ENCODE assay signal across 8 cellular contexts in the genomic region with DNA sequence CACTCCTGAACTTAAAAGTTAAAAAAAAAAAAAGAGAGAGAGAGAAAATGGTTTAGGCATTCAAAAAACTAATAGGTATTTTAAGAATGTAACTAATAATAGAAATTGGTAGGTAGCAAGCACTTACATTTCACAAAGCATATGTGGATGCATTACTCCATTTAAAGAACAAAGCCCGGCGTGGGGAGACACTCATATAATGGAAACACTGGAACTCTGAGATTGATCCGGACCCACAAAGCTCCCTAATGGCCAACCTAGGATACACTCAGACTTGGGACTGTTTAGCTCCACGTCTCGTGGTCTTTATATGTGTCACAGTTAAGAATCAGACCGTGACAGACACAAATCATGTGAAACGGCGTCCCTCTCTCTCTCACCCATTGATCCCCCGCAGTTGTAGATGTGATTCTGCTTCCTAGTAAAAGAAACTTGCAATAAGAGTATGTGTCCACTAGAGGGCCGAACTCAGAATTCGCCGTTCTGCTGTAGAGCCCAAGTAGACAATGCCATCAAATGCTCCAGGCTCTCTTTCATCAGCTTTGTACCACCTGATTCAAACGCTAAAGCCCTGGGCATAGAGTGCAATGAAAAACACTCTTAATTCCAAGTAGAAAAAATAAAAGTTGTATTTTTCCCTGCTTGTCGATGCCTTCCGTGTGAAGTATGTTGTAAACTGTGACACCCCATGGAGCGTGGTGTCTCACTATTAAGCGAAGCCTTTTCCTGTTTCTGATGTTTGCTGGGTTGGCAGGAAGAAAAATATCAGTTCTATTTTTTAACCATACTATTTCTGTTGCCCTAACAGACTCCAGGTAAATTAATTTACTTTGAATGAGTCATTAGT.
A peak's percentile ranks its signal among the peaks of the same experiment; 100 is the strongest.
DNase-seq lines count a peak whose midpoint lies in the region; ATAC-seq and TF ChIP-seq lines count a peak whose summit lies in the region.

No MANE protein-coding gene starts in this region.

- H3K36me3 Mint-ChIP-seq in activated CD8-positive, alpha-beta T cell treated with anti-CD3 and anti-CD28 coated beads for 36 hours (ENCODE audit: low read depth) = no peaks in the 10 kb centered on the region

- intact Hi-C loops in activated CD8-positive, alpha-beta T cell treated with anti-CD3 and anti-CD28 coated beads for 36 hours (cut with micrococcal nuclease) = no loop called here
- intact Hi-C loops in posterior cingulate gyrus (cut with DNase I) = no loop called here

- no peak overlapping the region for H3K27ac Mint-ChIP-seq in activated CD8-positive, alpha-beta T cell treated with anti-CD3 and anti-CD28 coated beads for 36 hours

- H3K27me3 Mint-ChIP-seq in activated CD8-positive, alpha-beta T cell treated with anti-CD3 and anti-CD28 coated beads for 36 hours = peaks cover 1% of the 10 kb centered on the region

- CTCF ChIA-PET in activated CD8-positive, alpha-beta T cell treated with anti-CD3 and anti-CD28 coated beads for 36 hours (lab: Charles Lee) = interaction anchor here (0.8 to 1.2 kb wide), 4 partner anchors 16 to 1049 kb away, joined by 3 read pairs; no protein-coding TSS in a partner anchor

- H3K4me3 Mint-ChIP-seq in activated CD8-positive, alpha-beta T cell treated with anti-CD3 and anti-CD28 coated beads for 36 hours = no peak overlapping the region

- H3K9me3 ChIP-seq in cardiac muscle cell (ENCODE audit: low read depth) = no peaks in the 10 kb centered on the region

- H3K9me3 Mint-ChIP-seq in activated CD8-positive, alpha-beta T cell treated with anti-CD3 and anti-CD28 coated beads for 36 hours = no peaks in the 10 kb centered on the region

- ATAC-seq in HG03139 (IDR thresholded peaks at IDR 0.05; ENCODE audit: unreplicated experiment) = peak; percentile 93
- peak; percentile 82 for ATAC-seq in activated CD8-positive, alpha-beta T cell treated with anti-CD3 and anti-CD28 coated beads for 36 hours

- no peak overlapping the region for H3K4me3 ChIP-seq in cardiac muscle cell

- no peaks in the 10 kb centered on the region for H3K4me1 Mint-ChIP-seq in activated CD8-positive, alpha-beta T cell treated with anti-CD3 and anti-CD28 coated beads for 36 hours (ENCODE audit: low read depth)

- POLR2A ChIA-PET in activated CD8-positive, alpha-beta T cell treated with anti-CD3 and anti-CD28 coated beads for 36 hours (lab: Charles Lee) = no interaction called here

- no peak overlapping the region for H3K27ac ChIP-seq in cardiac muscle cell

- H3K27me3 ChIP-seq in cardiac muscle cell = no peaks in the 10 kb centered on the region

- H3K36me3 ChIP-seq in cardiac muscle cell = no peaks in the 10 kb centered on the region

- H3K4me1 ChIP-seq in cardiac muscle cell (ENCODE audit: low read depth) = no peaks in the 10 kb centered on the region

- DNase-seq in DMS53 treated with DMSO at 0.1 percent for 48 hours (lab: John Stamatoyannopoulos, UW; ENCODE audit: unreplicated experiment) = peak; percentile 83
- peak; percentile 35 for DNase-seq in GM19240 (ENCODE audit: insufficient read length, low spot score)
- DNase-seq in NCI-H2107 (lab: John Stamatoyannopoulos, UW) = peak; percentile 18
- DNase-seq in activated CD8-positive, alpha-beta T cell treated with anti-CD3 and anti-CD28 coated beads for 36 hours = peak; percentile 25
- DNase-seq in cardiac muscle cell (ENCODE audit: low read depth in 1 of 2, low spot score in 1 of 2) = peak; percentile 70 to 80
- DNase-seq in posterior cingulate gyrus = peak in 6 of 10 donors; percentile 12 to 63 (median 30)
- DNase-seq in GDM1 (lab: John Stamatoyannopoulos, UW) = no peak

- peak; percentile 72 for TF ChIP-seq CTCF in activated CD8-positive, alpha-beta T cell treated with anti-CD3 and anti-CD28 coated beads for 36 hours (IDR thresholded peaks at IDR 0.05)
- TF ChIP-seq CTCF in cardiac muscle cell (IDR thresholded peaks at IDR 0.05; ENCODE audit: low read depth, low read length) = peak; percentile 78
